In the genomic region with DNA sequence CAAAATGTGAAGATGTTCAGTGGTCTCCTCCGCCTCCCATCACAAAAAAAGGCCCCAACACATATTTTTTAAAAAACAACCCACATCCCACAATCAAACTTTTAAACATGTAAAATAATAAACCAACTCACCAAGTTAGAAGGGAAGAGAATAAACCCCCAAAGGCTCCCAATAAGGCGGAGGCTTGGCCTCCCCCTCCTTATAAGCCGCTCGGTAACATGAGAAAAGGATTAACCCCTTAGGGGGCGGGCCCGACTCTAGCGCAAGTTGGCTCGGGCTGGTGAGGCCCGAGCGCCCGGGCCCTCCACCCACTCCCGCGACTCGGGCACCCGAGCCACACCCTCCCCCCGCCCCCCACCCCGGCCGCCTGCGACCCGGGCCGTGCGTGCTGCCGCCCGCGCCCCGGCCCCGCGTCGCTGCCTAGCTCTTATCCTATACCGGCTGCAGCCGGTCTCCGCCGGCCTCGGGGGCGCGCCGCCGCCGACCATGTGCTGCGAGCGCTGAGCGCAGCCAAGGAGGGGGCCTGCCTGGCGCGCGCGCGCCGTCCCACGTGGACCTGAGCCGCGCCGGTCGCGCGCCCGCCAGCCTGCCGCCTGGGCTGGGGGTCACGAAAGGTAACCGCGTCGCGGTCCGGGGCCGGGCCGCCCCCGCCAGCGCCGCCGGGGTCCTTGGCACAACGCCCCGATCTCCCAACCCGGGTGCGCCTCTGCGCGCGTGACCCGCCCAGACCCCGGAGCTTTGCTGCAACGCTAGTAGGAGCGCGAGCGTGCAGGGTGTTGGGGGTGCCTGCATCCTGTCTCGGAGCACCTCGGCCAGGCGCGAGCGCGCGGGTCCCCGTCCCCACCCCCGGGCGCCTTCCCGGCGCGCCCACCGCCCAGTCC, we compare ENCODE assay signal across 8 cellular contexts. TPM values are rescaled to one million over a fixed set of nuclear protein-coding genes. Genes with fewer than 3 reads are reported as not detected.
DNase-seq lines count a peak whose midpoint lies in the region; ATAC-seq and TF ChIP-seq lines count a peak whose summit lies in the region.

A gene (plus strand): TSS at position 541 of the 881 bp plus-strand sequence. CDS start 15,999 bp downstream, outside the sequence.
A gene with protein sequence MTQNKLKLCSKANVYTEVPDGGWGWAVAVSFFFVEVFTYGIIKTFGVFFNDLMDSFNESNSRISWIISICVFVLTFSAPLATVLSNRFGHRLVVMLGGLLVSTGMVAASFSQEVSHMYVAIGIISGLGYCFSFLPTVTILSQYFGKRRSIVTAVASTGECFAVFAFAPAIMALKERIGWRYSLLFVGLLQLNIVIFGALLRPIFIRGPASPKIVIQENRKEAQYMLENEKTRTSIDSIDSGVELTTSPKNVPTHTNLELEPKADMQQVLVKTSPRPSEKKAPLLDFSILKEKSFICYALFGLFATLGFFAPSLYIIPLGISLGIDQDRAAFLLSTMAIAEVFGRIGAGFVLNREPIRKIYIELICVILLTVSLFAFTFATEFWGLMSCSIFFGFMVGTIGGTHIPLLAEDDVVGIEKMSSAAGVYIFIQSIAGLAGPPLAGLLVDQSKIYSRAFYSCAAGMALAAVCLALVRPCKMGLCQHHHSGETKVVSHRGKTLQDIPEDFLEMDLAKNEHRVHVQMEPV (minus strand): TSS at position 173 of the 881 bp plus-strand sequence. CDS start 12,807 bp downstream, outside the sequence.

- H3K4me1 ChIP-seq in esophagus muscularis mucosa: peaks cover 17 to 31% (median 27%) of the 10 kb centered on the region in 4 donors

- H3K4me3 ChIP-seq in esophagus muscularis mucosa: peak within 1 kb of the TSS; percentile 62 to 67 (median 66)

- WGBS in esophagus muscularis mucosa: 0% methylated on average over 18 of the region's 96 CpGs

- H3K4me3 Mint-ChIP-seq in CD14-positive monocyte (peak within 1 kb of the TSS; percentile 97 to 99), naive B cell (peak within 1 kb of the TSS; percentile 86 to 96 (median 93))
- peak within 1 kb of the TSS; percentile 95 for H3K4me3 Mint-ChIP-seq in stimulated activated memory B cell treated with anti-CD40 and anti-IgM and Interleukin-4, amounts not matched to agents 10 μg/mL and 1 μg/mL and 100 μg/mL, for 72 hours

- H3K4me1 Mint-ChIP-seq in CD14-positive monocyte: peaks cover 60% of the 10 kb centered on the region
- peaks cover 25 to 45% (median 42%) of the 10 kb centered on the region in 3 donors for H3K4me1 Mint-ChIP-seq in naive B cell
- peaks cover 57% of the 10 kb centered on the region for H3K4me1 Mint-ChIP-seq in stimulated activated memory B cell treated with anti-CD40 and anti-IgM and Interleukin-4, amounts not matched to agents 10 μg/mL and 1 μg/mL and 100 μg/mL, for 72 hours

- TF ChIP-seq CTCF in CD14-positive monocyte (IDR thresholded peaks at IDR 0.05): no peak
- TF ChIP-seq CTCF in esophagus muscularis mucosa (IDR thresholded peaks at IDR 0.05): no peak

- H3K27me3 Mint-ChIP-seq in CD14-positive monocyte (ENCODE audit: low read depth in 3 of 3) (peaks cover 0 to 2% (median 2%) of the 10 kb centered on the region in 3 donors), naive B cell (no peaks in the 10 kb centered on the region)
- no peaks in the 10 kb centered on the region for H3K27me3 Mint-ChIP-seq in stimulated activated memory B cell treated with anti-CD40 and anti-IgM and Interleukin-4, amounts not matched to agents 10 μg/mL and 1 μg/mL and 100 μg/mL, for 72 hours

- peak within 1 kb of the TSS; percentile 45 to 71 (median 50) for H3K27ac ChIP-seq in esophagus muscularis mucosa (replicated peaks in 1 of 4)

- peaks cover 0 to 59% (median 19%) of the 10 kb centered on the region in 4 donors for H3K27me3 ChIP-seq in esophagus muscularis mucosa

- intact Hi-C loops in CD14-positive monocyte (cut with micrococcal nuclease) (loop anchor here (1.0 to 5.0 kb wide), 3 partner anchors 22 to 56 kb away; a partner anchor contains a TSS), esophagus muscularis mucosa (cut with DNase I) (no loop called here)

- H3K36me3 Mint-ChIP-seq in CD14-positive monocyte: peaks cover 22 to 32% of the 10 kb centered on the region in 2 donors
- H3K36me3 Mint-ChIP-seq in naive B cell: no peaks in the 10 kb centered on the region
- H3K36me3 Mint-ChIP-seq in stimulated activated memory B cell treated with anti-CD40 and anti-IgM and Interleukin-4, amounts not matched to agents 10 μg/mL and 1 μg/mL and 100 μg/mL, for 72 hours: no peaks in the 10 kb centered on the region

- DNase-seq in CD14-positive monocyte (ENCODE audit: low spot score) (peak; percentile 87), NOMO-1 (lab: John Stamatoyannopoulos, UW; ENCODE audit: unreplicated experiment in 2 of 2) (peak; percentile 63 to 90), esophagus muscularis mucosa (ENCODE audit: extremely low spot score) (no peak), naive B cell (peak; percentile 80)
- DNase-seq in activated T-cell treated with anti-CD3 and anti-CD28 coated beads, Interleukin-2, amount 50 U/mL, for 1 hour: peak; percentile 85

- TF ChIP-seq POLR2A in esophagus muscularis mucosa (IDR thresholded peaks at IDR 0.05; ENCODE audit: low read depth): no peak

- no peak for TF ChIP-seq EP300 in esophagus muscularis mucosa (IDR thresholded peaks at IDR 0.05)

- peak within 1 kb of the TSS; percentile 97 to 100 (median 99) for H3K27ac Mint-ChIP-seq in CD14-positive monocyte
- H3K27ac Mint-ChIP-seq in naive B cell: peak within 1 kb of the TSS; percentile 77 to 97 (median 92)
- peak within 1 kb of the TSS; percentile 100 for H3K27ac Mint-ChIP-seq in stimulated activated memory B cell treated with anti-CD40 and anti-IgM and Interleukin-4, amounts not matched to agents 10 μg/mL and 1 μg/mL and 100 μg/mL, for 72 hours

- ATAC-seq in GM19397 (IDR thresholded peaks at IDR 0.05; ENCODE audit: unreplicated experiment) (peak; percentile 59), HG03521 (IDR thresholded peaks at IDR 0.05; ENCODE audit: unreplicated experiment) (peak; percentile 46), naive B cell (ENCODE audit: low read depth in 2 of 2) (peak; percentile 47 to 52)
- ATAC-seq in stimulated activated memory B cell treated with anti-CD40 and anti-IgM and Interleukin-4, amounts not matched to agents 10 μg/mL and 1 μg/mL and 100 μg/mL, for 72 hours: peak; percentile 81

- H3K9me3 Mint-ChIP-seq in CD14-positive monocyte (peaks cover 0 to 2% (median 0%) of the 10 kb centered on the region in 7 donors), naive B cell (no peaks in the 10 kb centered on the region)
- H3K9me3 Mint-ChIP-seq in stimulated activated memory B cell treated with anti-CD40 and anti-IgM and Interleukin-4, amounts not matched to agents 10 μg/mL and 1 μg/mL and 100 μg/mL, for 72 hours: no peaks in the 10 kb centered on the region

- no peaks in the 10 kb centered on the region for H3K9me3 ChIP-seq in esophagus muscularis mucosa

- H3K36me3 ChIP-seq in esophagus muscularis mucosa: no peaks in the 10 kb centered on the region

RNA-seq across cellular contexts. Expression of the first gene that starts in this region (rescaled TPM):
- polyA plus RNA-seq in CD14-positive monocyte (10 to 100 TPM; 15.5 to 19.2 TPM), naive B cell (ENCODE audit: low read depth in 6 of 6) (1 to 10 TPM; 3.4 to 5.8 (median 4.7) TPM)
- total RNA-seq in esophagus muscularis mucosa: 1 to 10 TPM; 1.7 to 4.9 (median 2.8) TPM

RNA-seq across cellular contexts. Expression of the second gene that starts in this region (rescaled TPM):
- polyA plus RNA-seq in CD14-positive monocyte (10 to 100 TPM; 12.3 to 14.0 TPM), naive B cell (ENCODE audit: low read depth in 6 of 6) (under 1 TPM in 3 of 6 donors, not detected in 3; 0.34 to 0.62 (median 0.41) TPM)
- under 1 TPM in 3 of 4 donors, not detected in 1; 0.33 to 0.42 (median 0.34) TPM for total RNA-seq in esophagus muscularis mucosa

Comparison
In these comparisons a context has a peak if more than half of its experiments do, and no peak if none do; other contexts are left out.
1. RNA of the second gene that starts in this region (polyA plus RNA-seq): 12.3 to 14.0 TPM in CD14-positive monocyte; 0.34 to 0.62 TPM in naive B cell; every median in the first group is over 4 times any median in the second.
2. Peak in every context shown above with its lines, with median percentiles within 50 percentile points of each other: H3K27ac Mint-ChIP-seq, H3K4me3 Mint-ChIP-seq and ATAC-seq.